Comparison of ENCODE assay signal across 1 cellular context in genomic region chr6:35727935-35728662, GRCh38.
TF ChIP-seq lines count a peak whose summit lies in the region.

No MANE protein-coding gene starts in this region.

TF ChIP-seq in K562, 482 proteins besides CTCF, POLR2A, EP300 and RAD21 (continued from another document and continues in another):
- TF ChIP-seq PBX2 (CRISPR knock-in tag; IDR thresholded peaks at IDR 0.05; ENCODE audit: low read depth) (no peak), PBX2 (tag; conservative IDR thresholded peaks at IDR 0.05; ENCODE audit: low read depth) (no peak), NFRKB (IDR thresholded peaks at IDR 0.05; ENCODE audit: low read depth) (peak; percentile 79), ARID2 (IDR thresholded peaks at IDR 0.05) (no peak), ZNF395 (CRISPR knock-in tag; IDR thresholded peaks at IDR 0.05) (peak; percentile 88), ZNF280B (CRISPR knock-in tag; IDR thresholded peaks at IDR 0.05) (no peak), CBFA2T2 (conservative IDR thresholded peaks at IDR 0.05) (no peak), ZNF740 (CRISPR knock-in tag; IDR thresholded peaks at IDR 0.05) (peak; percentile 87), ZNF740 (tag; IDR thresholded peaks at IDR 0.05) (0 out of 4 replicates have a peak, but pooled peaks of 1 of the 2 experiments have one; percentile 49), ZNF695 (CRISPR knock-in tag; IDR thresholded peaks at IDR 0.05) (no peak), ZNF174 (CRISPR knock-in tag; IDR thresholded peaks at IDR 0.05) (no peak), ZNF778 (CRISPR knock-in tag; IDR thresholded peaks at IDR 0.05) (no peak), FOXM1 (IDR thresholded peaks at IDR 0.05; ENCODE audit: low read depth) (no peak), FOXM1 (CRISPR knock-in tag; IDR thresholded peaks at IDR 0.05; ENCODE audit: low read depth) (peak; percentile 89; the same call in 1 of the 2 replicates), ZNF592 (IDR thresholded peaks at IDR 0.05) (peak; percentile 98), ETV6 (IDR thresholded peaks at IDR 0.05; ENCODE audit: borderline replicate concordance in 1 of 2, low read depth in 2 of 2, low read length in 1 of 2) (peak in 1 of 2 experiments; percentile 23; a peak in 1 of 4 replicates), ETV6 (CRISPR knock-in tag; IDR thresholded peaks at IDR 0.05; ENCODE audit: borderline replicate concordance) (no peak), ZKSCAN3 (CRISPR knock-in tag; IDR thresholded peaks at IDR 0.05) (no peak), SAFB2 (IDR thresholded peaks at IDR 0.05; ENCODE audit: borderline replicate concordance, low read depth, low read length, severe bottlenecking) (no peak), TFAP4 (CRISPR knock-in tag; IDR thresholded peaks at IDR 0.05; ENCODE audit: borderline replicate concordance) (peak; percentile 96), ZBTB43 (CRISPR knock-in tag; IDR thresholded peaks at IDR 0.05) (no peak; the same call in 1 of the 2 replicates), REST (CRISPR knock-in tag; IDR thresholded peaks at IDR 0.05; ENCODE audit: low read depth) (no peak), MEIS2 (IDR thresholded peaks at IDR 0.05; ENCODE audit: partially characterized antibody) (no peak), ILF3 (IDR thresholded peaks at IDR 0.05; ENCODE audit: borderline replicate concordance) (no peak), ZNF436 (CRISPR knock-in tag; IDR thresholded peaks at IDR 0.05) (no peak), TCF15 (CRISPR knock-in tag; IDR thresholded peaks at IDR 0.05) (no peak), CREM (IDR thresholded peaks at IDR 0.05; ENCODE audit: low read depth) (peak; percentile 86), CAMTA2 (CRISPR knock-in tag; conservative IDR thresholded peaks at IDR 0.05) (no peak), PHF8 (IDR thresholded peaks at IDR 0.05; ENCODE audit: borderline replicate concordance, low read length) (peak; percentile 71; the same call in 1 of the 2 replicates), MAFG (tag; conservative IDR thresholded peaks at IDR 0.05) (peak; percentile 56), RHOXF2B (CRISPR knock-in tag; conservative IDR thresholded peaks at IDR 0.05) (no peak), ZNF212 (CRISPR knock-in tag; IDR thresholded peaks at IDR 0.05) (no peak), ZNF586 (CRISPR knock-in tag; conservative IDR thresholded peaks at IDR 0.05) (no peak), KLF13 (tag; IDR thresholded peaks at IDR 0.05; ENCODE audit: borderline replicate concordance, low read depth) (peak; percentile 72; the same call in 1 of the 2 replicates), ATF2 (CRISPR knock-in tag; IDR thresholded peaks at IDR 0.05) (no peak), ZNF175 (CRISPR knock-in tag; IDR thresholded peaks at IDR 0.05; ENCODE audit: low read depth) (no peak), CXXC5 (CRISPR knock-in tag; IDR thresholded peaks at IDR 0.05) (peak; percentile 91), FOXJ2 (tag; IDR thresholded peaks at IDR 0.05) (no peak), NKRF (IDR thresholded peaks at IDR 0.05; ENCODE audit: borderline replicate concordance) (peak; percentile 80), MAX (CRISPR knock-in tag; IDR thresholded peaks at IDR 0.05) (peak; percentile 99)
